Comparison of ENCODE assay signal across 15 cellular contexts in genomic region chr19:5250127-5250659, GRCh38.
DNase-seq lines count a peak whose midpoint lies in the region; ATAC-seq and TF ChIP-seq lines count a peak whose summit lies in the region.
"Had no signal": no experiment of that assay in that cellular context is flagged by ENCODE, and none has a peak within 500 bp of the region (broad histone marks: within the 10 kb centered on the region; RNA-seq: fewer than 3 reads in every experiment).

No MANE protein-coding gene starts in this region.

- H3K4me3 Mint-ChIP-seq in naive thymus-derived CD8-positive, alpha-beta T cell, result no peak overlapping the region
- H3K4me3 Mint-ChIP-seq: activated CD4-positive, alpha-beta T cell treated with anti-CD3 and anti-CD28 coated beads, Interleukin-2, amount 10 ng/mL, durations not matched to agents 24 days and 14 days; activated naive CD8-positive, alpha-beta T cell; immature natural killer cell; stimulated activated naive CD8-positive, alpha-beta T cell treated with anti-CD3 and anti-CD28 coated beads, Interleukin-15, amount 100 ng/mL, for 72 hours had no signal

- H3K9me3 ChIP-seq in tibial artery (peaks cover 0 to 8% (median 8%) of the 10 kb centered on the region in 3 donors), vagina (peaks cover 6% of the 10 kb centered on the region)
- H3K9me3 ChIP-seq: neutrophil had no signal

- peaks cover 0 to 14% (median 4%) of the 10 kb centered on the region in 5 donors for H3K27me3 Mint-ChIP-seq in naive thymus-derived CD8-positive, alpha-beta T cell
- H3K27me3 Mint-ChIP-seq: activated CD4-positive, alpha-beta T cell treated with anti-CD3 and anti-CD28 coated beads, Interleukin-2, amount 10 ng/mL, durations not matched to agents 24 days and 14 days; activated naive CD8-positive, alpha-beta T cell had no signal

- H3K27ac ChIP-seq in dorsolateral prefrontal cortex, result peak overlapping the region in 5 of 59 donors; percentile 5 to 24 (median 18)
- H3K27ac ChIP-seq in tibial artery, result no peak overlapping the region
- H3K27ac ChIP-seq in vagina, result no peak overlapping the region
- H3K27ac ChIP-seq: foreskin keratinocyte, neutrophil had no signal

- DNase-seq in NCI-H2029 treated with DMSO at 0.1 percent for 48 hours (lab: John Stamatoyannopoulos, UW), result peak; percentile 63
- peak; percentile 62 to 79 (median 78) for DNase-seq in dorsolateral prefrontal cortex
- DNase-seq in medulla oblongata (ENCODE audit: extremely low spot score), result peak; percentile 82
- peak; percentile 41 to 86 for DNase-seq in tibial artery
- DNase-seq in vagina (ENCODE audit: extremely low spot score in 2 of 2), result no peak
- no peak for DNase-seq in NCI-H82 treated with DMSO at 0.1 percent for 48 hours (lab: John Stamatoyannopoulos, UW; ENCODE audit: unreplicated experiment)
- no peak for DNase-seq in naive thymus-derived CD8-positive, alpha-beta T cell
- DNase-seq: activated CD4-positive, alpha-beta T cell treated with anti-CD3 and anti-CD28 coated beads, Interleukin-2, amount 10 ng/mL, durations not matched to agents 24 days and 14 days; foreskin keratinocyte; immature natural killer cell; NCI-H1417 treated with DMSO at 0.1 percent for 48 hours; NCI-H345; stimulated activated naive CD8-positive, alpha-beta T cell treated with anti-CD3 and anti-CD28 coated beads, Interleukin-15, amount 100 ng/mL, for 72 hours had no signal

- intact Hi-C loops in dorsolateral prefrontal cortex (cut with DNase I), result loop anchor here in 1 of 2 donors (5.0 kb wide), 1 partner anchor 42 kb away; no protein-coding TSS in a partner anchor
- intact Hi-C loops in tibial artery (cut with DNase I; ENCODE audit: low total_unique reads), result no loop called here
- intact Hi-C loops in vagina (cut with DNase I), result no loop called here

- no peak for TF ChIP-seq CTCF in dorsolateral prefrontal cortex (IDR thresholded peaks at IDR 0.05 in 54 of 56, conservative IDR thresholded peaks at IDR 0.05 in 2 of 56; ENCODE audit: low read depth in 1 of 56, partially characterized antibody in 56 of 56)
- TF ChIP-seq CTCF in tibial artery (IDR thresholded peaks at IDR 0.05), result no peak
- TF ChIP-seq CTCF in vagina (IDR thresholded peaks at IDR 0.05), result no peak

- H3K27me3 ChIP-seq in dorsolateral prefrontal cortex, result no peaks in the 10 kb centered on the region
- no peaks in the 10 kb centered on the region for H3K27me3 ChIP-seq in tibial artery
- H3K27me3 ChIP-seq in vagina, result no peaks in the 10 kb centered on the region
- H3K27me3 ChIP-seq: foreskin keratinocyte, neutrophil had no signal

- H3K36me3 ChIP-seq in tibial artery (peaks cover 17 to 34% (median 33%) of the 10 kb centered on the region in 3 donors), vagina (peaks cover 0 to 23% of the 10 kb centered on the region in 2 donors)
- H3K36me3 ChIP-seq: neutrophil had no signal

- no peak overlapping the region for H3K27ac Mint-ChIP-seq in naive thymus-derived CD8-positive, alpha-beta T cell
- H3K27ac Mint-ChIP-seq: activated CD4-positive, alpha-beta T cell treated with anti-CD3 and anti-CD28 coated beads, Interleukin-2, amount 10 ng/mL, durations not matched to agents 24 days and 14 days; activated naive CD8-positive, alpha-beta T cell; immature natural killer cell; stimulated activated naive CD8-positive, alpha-beta T cell treated with anti-CD3 and anti-CD28 coated beads, Interleukin-15, amount 100 ng/mL, for 72 hours had no signal

- H3K4me1 ChIP-seq in tibial artery (peaks cover 0 to 10% (median 4%) of the 10 kb centered on the region in 4 donors), vagina (peaks cover 10% of the 10 kb centered on the region)
- H3K4me1 ChIP-seq: foreskin keratinocyte had no signal

- ATAC-seq in naive thymus-derived CD8-positive, alpha-beta T cell, result no peak
- ATAC-seq: foreskin keratinocyte; stimulated activated naive CD8-positive, alpha-beta T cell treated with anti-CD3 and anti-CD28 coated beads, Interleukin-15, amount 100 ng/mL, for 72 hours had no signal

- peaks cover 6 to 14% (median 11%) of the 10 kb centered on the region in 3 donors for H3K36me3 Mint-ChIP-seq in naive thymus-derived CD8-positive, alpha-beta T cell

- no peak for TF ChIP-seq POLR2A in vagina (IDR thresholded peaks at IDR 0.05)

- H3K9me3 Mint-ChIP-seq in naive thymus-derived CD8-positive, alpha-beta T cell, result peaks cover 3 to 23% (median 8%) of the 10 kb centered on the region in 9 donors

- POLR2A ChIA-PET in naive thymus-derived CD8-positive, alpha-beta T cell (lab: Charles Lee), result no interaction called here

- H3K4me1 Mint-ChIP-seq in naive thymus-derived CD8-positive, alpha-beta T cell, result peaks cover 0 to 2% (median 0%) of the 10 kb centered on the region in 4 donors
- H3K4me1 Mint-ChIP-seq: immature natural killer cell had no signal

- H3K4me3 ChIP-seq in dorsolateral prefrontal cortex (no peak overlapping the region), tibial artery (no peak overlapping the region), vagina (no peak overlapping the region)

Comparison
In these comparisons a context has a peak if more than half of its experiments do, and no peak if none do; other contexts are left out.
1. DNase-seq: peak in NCI-H2029 treated with DMSO at 0.1 percent for 48 hours (single experiment), dorsolateral prefrontal cortex (10 of 10), medulla oblongata (single experiment) and tibial artery (2 of 2); none in vagina (0 of 2), NCI-H82 treated with DMSO at 0.1 percent for 48 hours (single experiment) and naive thymus-derived CD8-positive, alpha-beta T cell (0 of 10).